25 cellular contexts compared by ENCODE assay signal in genomic region chr7:4084271-4084670, GRCh38.
"Had no signal": no experiment of that assay in that cellular context is flagged by ENCODE, and none has a peak within 500 bp of the region (broad histone marks: within the 10 kb centered on the region; RNA-seq: fewer than 3 reads in every experiment).

No MANE protein-coding gene starts in this region.

- FAIRE-seq: keratinocyte had no signal

- H3K27me3 Mint-ChIP-seq: naive B cell; stimulated activated naive CD8-positive, alpha-beta T cell treated with anti-CD3 and anti-CD28 coated beads, Interleukin-15, amount 100 ng/mL, for 72 hours had no signal

- H3K4me2 ChIP-seq: hepatocyte, neural progenitor cell had no signal

- ATAC-seq: heart right ventricle; left cardiac atrium; left lung; lower lobe of right lung; natural killer cell; psoas muscle; sciatic nerve; stimulated activated effector memory CD8-positive, alpha-beta T cell treated with anti-CD3 and anti-CD28 coated beads, Interleukin-12 subunit alpha, Interleukin-12 subunit beta, amount 100 ng/mL, for 72 hours; stimulated activated naive CD8-positive, alpha-beta T cell treated with anti-CD3 and anti-CD28 coated beads, Interleukin-15, amount 100 ng/mL, for 72 hours had no signal

- H3K9ac ChIP-seq: neural progenitor cell, parathyroid adenoma had no signal

- H3K79me2 ChIP-seq: hepatocyte, parathyroid adenoma had no signal

- H3K4me3 ChIP-seq: heart right ventricle, hepatocyte, left lung, lower lobe of right lung, neural progenitor cell, psoas muscle, right atrium auricular region, skin epidermis, tibial nerve, upper lobe of left lung had no signal

- DNase-seq: heart right ventricle; kidney glomerular epithelial cell; left cardiac atrium; left lung; lower lobe of right lung; mammary epithelial cell; mesenchymal stem cell; naive B cell; natural killer cell; nephron progenitor cell; psoas muscle; stimulated activated CD4-positive, alpha-beta T cell treated with anti-CD3 and anti-CD28 coated beads, Interleukin-4, amount 100 ng/mL, for 24 hours; stimulated activated naive CD4-positive, alpha-beta T cell treated with Interleukin-2 at 50 U/mL for 16 hours; stimulated activated naive CD8-positive, alpha-beta T cell treated with anti-CD3 and anti-CD28 coated beads, Interleukin-15, amount 100 ng/mL, for 72 hours; substantia nigra; upper lobe of left lung had no signal

- H3K36me3 Mint-ChIP-seq: naive B cell; natural killer cell; stimulated activated effector memory CD8-positive, alpha-beta T cell treated with anti-CD3 and anti-CD28 coated beads, Interleukin-12 subunit alpha, Interleukin-12 subunit beta, amount 100 ng/mL, for 72 hours had no signal

- H3K4me3 Mint-ChIP-seq: naive B cell; natural killer cell; nephron progenitor cell; neural progenitor cell; stimulated activated effector memory CD8-positive, alpha-beta T cell treated with anti-CD3 and anti-CD28 coated beads, Interleukin-12 subunit alpha, Interleukin-12 subunit beta, amount 100 ng/mL, for 72 hours; stimulated activated naive CD8-positive, alpha-beta T cell treated with anti-CD3 and anti-CD28 coated beads, Interleukin-15, amount 100 ng/mL, for 72 hours had no signal

- H3K27me3 ChIP-seq: heart right ventricle, hepatocyte, left lung, neural progenitor cell, right atrium auricular region, tibial nerve, upper lobe of left lung had no signal

- H3K27ac Mint-ChIP-seq: nephron progenitor cell; neural progenitor cell; stimulated activated effector memory CD8-positive, alpha-beta T cell treated with anti-CD3 and anti-CD28 coated beads, Interleukin-12 subunit alpha, Interleukin-12 subunit beta, amount 100 ng/mL, for 72 hours had no signal

- H2AFZ ChIP-seq: hepatocyte, neural progenitor cell, parathyroid adenoma had no signal

- H3K27ac ChIP-seq: heart right ventricle, hepatocyte, left lung, lower lobe of right lung, neural progenitor cell, parathyroid adenoma, psoas muscle, right atrium auricular region, skin epidermis, tibial nerve, upper lobe of left lung had no signal

- H3K9me3 ChIP-seq: lower lobe of right lung, psoas muscle, right atrium auricular region, tibial nerve, upper lobe of left lung had no signal

- H3K36me3 ChIP-seq: heart right ventricle, left lung, lower lobe of right lung, neural progenitor cell, right atrium auricular region, tibial nerve, upper lobe of left lung had no signal

- H3K4me1 ChIP-seq: heart right ventricle, left lung, lower lobe of right lung, neural progenitor cell, parathyroid adenoma, psoas muscle, right atrium auricular region, tibial nerve, upper lobe of left lung had no signal

- H3K9me3 Mint-ChIP-seq: natural killer cell had no signal
